Comparison of ENCODE assay signal across 12 cellular contexts in genomic region chr11:67440229-67441081, GRCh38. TPM values are rescaled to one million over a fixed set of nuclear protein-coding genes. Genes with fewer than 3 reads are reported as not detected.
A peak's percentile ranks its signal among the peaks of the same experiment; 100 is the strongest.
DNase-seq lines count a peak whose midpoint lies in the region; ATAC-seq and TF ChIP-seq lines count a peak whose summit lies in the region.
"Had no signal": no experiment of that assay in that cellular context is flagged by ENCODE, and none has a peak within 500 bp of the region (broad histone marks: within the 10 kb centered on the region; RNA-seq: fewer than 3 reads in every experiment).

No MANE protein-coding gene starts in this region.

- ATAC-seq in lower lobe of right lung = no peak

- H3K36me3 Mint-ChIP-seq in activated naive CD4-positive, alpha-beta T cell treated with anti-CD3 and anti-CD28 coated beads, Interleukin-2, amount 50 U/mL, for 24 hours = no peaks in the 10 kb centered on the region
- peaks cover 42% of the 10 kb centered on the region for H3K36me3 Mint-ChIP-seq in activated CD4-positive, alpha-beta memory T cell treated with anti-CD3 and anti-CD28 coated beads, Interleukin-2, amount 10 ng/mL, durations not matched to agents 7 days and 5 days (ENCODE audit: low read depth)

- no peak overlapping the region for H3K9ac ChIP-seq in stomach smooth muscle (ENCODE audit: low read length in 2 of 2)

- CTCF ChIA-PET in activated CD4-positive, alpha-beta memory T cell treated with anti-CD3 and anti-CD28 coated beads, Interleukin-2, amount 10 ng/mL, durations not matched to agents 7 days and 5 days (lab: Charles Lee) = interaction anchor here (0.9 to 2.4 kb wide), 4 partner anchors 26 to 65 kb away, joined by 3 to 12 read pairs (median 4); partner anchors contain the start of gene PITPNM1

- peak overlapping the region; percentile 94 for H3K27ac Mint-ChIP-seq in activated naive CD4-positive, alpha-beta T cell treated with anti-CD3 and anti-CD28 coated beads, Interleukin-2, amount 50 U/mL, for 24 hours
- H3K27ac Mint-ChIP-seq in activated CD4-positive, alpha-beta memory T cell treated with anti-CD3 and anti-CD28 coated beads, Interleukin-2, amount 10 ng/mL, durations not matched to agents 7 days and 5 days = peak overlapping the region; percentile 97

- TF ChIP-seq CTCF in lower lobe of right lung (IDR thresholded peaks at IDR 0.05) (no peak), GM13976 (IDR thresholded peaks at IDR 0.05; ENCODE audit: borderline replicate concordance, control extremely low read depth, extremely low read depth, insufficient read depth, missing control alignments) (no peak), adrenal gland (IDR thresholded peaks at IDR 0.05) (no peak), uterus (IDR thresholded peaks at IDR 0.05) (no peak)

- H3K4me1 Mint-ChIP-seq in activated naive CD4-positive, alpha-beta T cell treated with anti-CD3 and anti-CD28 coated beads, Interleukin-2, amount 50 U/mL, for 24 hours = peaks cover 69% of the 10 kb centered on the region
- peaks cover 64% of the 10 kb centered on the region for H3K4me1 Mint-ChIP-seq in activated CD4-positive, alpha-beta memory T cell treated with anti-CD3 and anti-CD28 coated beads, Interleukin-2, amount 10 ng/mL, durations not matched to agents 7 days and 5 days

- peak overlapping the region; percentile 89 for H3K4me3 Mint-ChIP-seq in activated naive CD4-positive, alpha-beta T cell treated with anti-CD3 and anti-CD28 coated beads, Interleukin-2, amount 50 U/mL, for 24 hours
- peak overlapping the region; percentile 94 for H3K4me3 Mint-ChIP-seq in activated CD4-positive, alpha-beta memory T cell treated with anti-CD3 and anti-CD28 coated beads, Interleukin-2, amount 10 ng/mL, durations not matched to agents 7 days and 5 days

- no peaks in the 10 kb centered on the region for H3K27me3 ChIP-seq in lower lobe of right lung (ENCODE audit: low read depth)
- no peaks in the 10 kb centered on the region for H3K27me3 ChIP-seq in stomach smooth muscle (ENCODE audit: control insufficient read depth in 1 of 2, insufficient read depth in 2 of 2, low read length in 2 of 2)
- no peaks in the 10 kb centered on the region for H3K27me3 ChIP-seq in adrenal gland
- H3K27me3 ChIP-seq in uterus = no peaks in the 10 kb centered on the region
- H3K27me3 ChIP-seq: BE2C had no signal

- H3K9me3 ChIP-seq in lower lobe of right lung (no peaks in the 10 kb centered on the region), stomach smooth muscle (ENCODE audit: control insufficient read depth in 2 of 2, low read length in 2 of 2) (no peaks in the 10 kb centered on the region), adrenal gland (replicated peaks in 1 of 3) (no peaks in the 10 kb centered on the region), uterus (no peaks in the 10 kb centered on the region)
- H3K9me3 ChIP-seq: BE2C had no signal

- no peaks in the 10 kb centered on the region for H3K9me3 Mint-ChIP-seq in activated naive CD4-positive, alpha-beta T cell treated with anti-CD3 and anti-CD28 coated beads, Interleukin-2, amount 50 U/mL, for 24 hours
- H3K9me3 Mint-ChIP-seq in activated CD4-positive, alpha-beta memory T cell treated with anti-CD3 and anti-CD28 coated beads, Interleukin-2, amount 10 ng/mL, durations not matched to agents 7 days and 5 days = no peaks in the 10 kb centered on the region

- peak overlapping the region; percentile 53 for H3K27ac ChIP-seq in lower lobe of right lung
- peak overlapping the region; percentile 46 for H3K27ac ChIP-seq in stomach smooth muscle (ENCODE audit: low read length)
- no peak overlapping the region for H3K27ac ChIP-seq in adrenal gland
- peak overlapping the region in 1 of 2 donors; percentile 40 for H3K27ac ChIP-seq in uterus

- in situ Hi-C loops in GM13976 (cut with MboI; ENCODE audit: low sequenced_read_pairs, unreplicated experiment) = no loop called here

- 76 to 83% (median 80%) methylated on average over 11 to 17 of the region's 17 CpGs for WGBS in adrenal gland, 4 donors

- DNase-seq in activated naive CD4-positive, alpha-beta T cell treated with Interleukin-2 at 50 U/mL for 16 hours = no peak
- peak; percentile 47 for DNase-seq in activated CD4-positive, alpha-beta memory T cell treated with anti-CD3 and anti-CD28 coated beads, Interleukin-2, amount 10 ng/mL, durations not matched to agents 7 days and 5 days
- DNase-seq in lower lobe of right lung (no peak), GM13976 (ENCODE audit: low spot score) (no peak), adrenal gland (no peak), uterus (no peak)
- DNase-seq: BE2C, NCI-H1105 treated with DMSO at 0.1 percent for 48 hours, NCI-H82 had no signal

- no peak for TF ChIP-seq POLR2A in adrenal gland (IDR thresholded peaks at IDR 0.05)
- no peak for TF ChIP-seq POLR2A in uterus (IDR thresholded peaks at IDR 0.05)

- H3K36me3 ChIP-seq in lower lobe of right lung (peaks cover 60% of the 10 kb centered on the region), stomach smooth muscle (ENCODE audit: control insufficient read depth in 2 of 2, insufficient read depth in 2 of 2, low read length in 2 of 2) (peaks cover 0 to 16% of the 10 kb centered on the region in 2 donors), adrenal gland (replicated peaks in 1 of 2) (peaks cover 0 to 41% of the 10 kb centered on the region in 2 donors), uterus (no peaks in the 10 kb centered on the region)

- peaks cover 49% of the 10 kb centered on the region for H3K4me1 ChIP-seq in lower lobe of right lung
- H3K4me1 ChIP-seq in stomach smooth muscle (ENCODE audit: control insufficient read depth, insufficient read depth, low read length) = peaks cover 27% of the 10 kb centered on the region
- peaks cover 0 to 32% of the 10 kb centered on the region in 2 donors for H3K4me1 ChIP-seq in adrenal gland (replicated peaks in 1 of 2)
- H3K4me1 ChIP-seq in uterus = peaks cover 0 to 4% of the 10 kb centered on the region in 2 donors

- POLR2A ChIA-PET in activated CD4-positive, alpha-beta memory T cell treated with anti-CD3 and anti-CD28 coated beads, Interleukin-2, amount 10 ng/mL, durations not matched to agents 7 days and 5 days (lab: Charles Lee) = interaction anchor here (0.8 to 15.2 kb wide), 16 partner anchors 8 to 201 kb away, joined by 3 to 361 read pairs (median 25); partner anchors contain the start of genes AIP, CDK2AP2, PPP1CA and RAD9A

- intact Hi-C loops in lower lobe of right lung (cut with DNase I) = no loop called here
- intact Hi-C loops in adrenal gland (cut with DNase I) = no loop called here
- intact Hi-C loops in uterus (cut with DNase I; ENCODE audit: low total_unique reads) = no loop called here

- no peaks in the 10 kb centered on the region for H3K27me3 Mint-ChIP-seq in activated naive CD4-positive, alpha-beta T cell treated with anti-CD3 and anti-CD28 coated beads, Interleukin-2, amount 50 U/mL, for 24 hours
- H3K27me3 Mint-ChIP-seq in activated CD4-positive, alpha-beta memory T cell treated with anti-CD3 and anti-CD28 coated beads, Interleukin-2, amount 10 ng/mL, durations not matched to agents 7 days and 5 days = no peaks in the 10 kb centered on the region

- H3K4me3 ChIP-seq in lower lobe of right lung = no peak overlapping the region
- no peak overlapping the region for H3K4me3 ChIP-seq in stomach smooth muscle (ENCODE audit: low read length in 2 of 2)
- H3K4me3 ChIP-seq in adrenal gland = no peak overlapping the region
- H3K4me3 ChIP-seq in uterus = no peak overlapping the region

RNA-seq across cellular contexts. Expression of gene CORO1B, which starts 2.8 kb away (rescaled TPM):
- total RNA-seq in activated CD4-positive, alpha-beta memory T cell treated with anti-CD3 and anti-CD28 coated beads, Interleukin-2, amount 10 ng/mL, durations not matched to agents 7 days and 5 days = 100 to 1,000 TPM; 192 to 196 TPM
- 150 TPM for total RNA-seq in lower lobe of right lung
- 100 to 1,000 TPM in 5 of 8 donors, 10 to 100 TPM in 3; 65.1 to 142 (median 102) TPM for total RNA-seq in adrenal gland
- polyA plus RNA-seq in adrenal gland = 100 to 1,000 TPM in 2 of 3 donors, 10 to 100 TPM in 1; 28.9 to 159 (median 141) TPM
- 10 to 100 TPM; 34.7 to 79.2 (median 69.0) TPM for total RNA-seq in uterus

RNA-seq across cellular contexts. Expression of gene PTPRCAP, which starts 3.0 kb away (rescaled TPM):
- total RNA-seq in activated CD4-positive, alpha-beta memory T cell treated with anti-CD3 and anti-CD28 coated beads, Interleukin-2, amount 10 ng/mL, durations not matched to agents 7 days and 5 days = 100 to 1,000 TPM; 398 to 401 TPM
- total RNA-seq in lower lobe of right lung (15.7 TPM), adrenal gland (1 to 10 TPM; 1.2 to 7.5 (median 3.9) TPM), uterus (1 to 10 TPM in 3 of 4 donors, under 1 TPM in 1; 0.29 to 5.0 (median 1.9) TPM)
- polyA plus RNA-seq in adrenal gland = 10 to 100 TPM in 1 of 3 donors, 1 to 10 TPM in 1, under 1 TPM in 1; 0.57 to 13.4 (median 8.0) TPM

RNA-seq across cellular contexts. Expression of gene GPR152, which starts 12.1 kb away (rescaled TPM):
- not detected for total RNA-seq in activated CD4-positive, alpha-beta memory T cell treated with anti-CD3 and anti-CD28 coated beads, Interleukin-2, amount 10 ng/mL, durations not matched to agents 7 days and 5 days
- not detected for total RNA-seq in lower lobe of right lung
- under 1 TPM in 1 of 8 donors, not detected in 7; 0.18 TPM for total RNA-seq in adrenal gland
- not detected for polyA plus RNA-seq in adrenal gland
- total RNA-seq in uterus = not detected
- total RNA-seq: ureter had no signal

RNA-seq across cellular contexts. Expression of gene RPS6KB2, which starts 12.2 kb away (rescaled TPM):
- 10 to 100 TPM; 56.9 to 57.1 TPM for total RNA-seq in activated CD4-positive, alpha-beta memory T cell treated with anti-CD3 and anti-CD28 coated beads, Interleukin-2, amount 10 ng/mL, durations not matched to agents 7 days and 5 days
- total RNA-seq in lower lobe of right lung (42.1 TPM), adrenal gland (10 to 100 TPM; 37.4 to 96.6 (median 50.0) TPM), uterus (10 to 100 TPM; 25.6 to 45.0 (median 30.7) TPM)
- 100 to 1,000 TPM in 1 of 3 donors, 10 to 100 TPM in 2; 36.6 to 111 (median 78.6) TPM for polyA plus RNA-seq in adrenal gland

RNA-seq across cellular contexts. Expression of gene CABP4, which starts 14.7 kb away (rescaled TPM):
- 1 to 10 TPM; 2.3 to 3.3 TPM for total RNA-seq in activated CD4-positive, alpha-beta memory T cell treated with anti-CD3 and anti-CD28 coated beads, Interleukin-2, amount 10 ng/mL, durations not matched to agents 7 days and 5 days
- 4.0 TPM for total RNA-seq in lower lobe of right lung
- total RNA-seq in adrenal gland = 1 to 10 TPM in 5 of 8 donors, under 1 TPM in 2, not detected in 1; 0.54 to 3.8 (median 1.6) TPM
- polyA plus RNA-seq in adrenal gland = 1 to 10 TPM in 2 of 3 donors, under 1 TPM in 1; 0.31 to 2.1 (median 1.1) TPM
- 1 to 10 TPM in 1 of 4 donors, under 1 TPM in 1, not detected in 2; 0.67 to 1.9 TPM for total RNA-seq in uterus

Comparison
In these comparisons a context has a peak if more than half of its experiments do, and no peak if none do; other contexts are left out.
1. H3K27ac ChIP-seq: peak in lower lobe of right lung (single experiment) and stomach smooth muscle (single experiment); none in adrenal gland (0 of 5).
2. RNA of gene PTPRCAP, which starts 3.0 kb away (total RNA-seq): 398 to 401 TPM in activated CD4-positive, alpha-beta memory T cell treated with anti-CD3 and anti-CD28 coated beads, Interleukin-2, amount 10 ng/mL, durations not matched to agents 7 days and 5 days; 15.7 TPM in lower lobe of right lung (single experiment), 1.2 to 7.5 TPM in adrenal gland and 0.29 to 5.0 TPM in uterus; every median in the first group is over 10 times any median in the second.